1 cellular context compared by ENCODE assay signal in genomic region chr10:68301790-68302502, GRCh38.
TF ChIP-seq lines count a peak whose summit lies in the region.

No MANE protein-coding gene starts in this region.

TF ChIP-seq in HepG2, 621 proteins besides CTCF, POLR2A, EP300 and RAD21 (continued from another document):
- TF ChIP-seq ZNF318 (CRISPR knock-in tag; IDR thresholded peaks at IDR 0.05) (no peak), ZNF549 (CRISPR knock-in tag; IDR thresholded peaks at IDR 0.05) (peak; percentile 71; the same call in 1 of the 2 replicates), STAG1 (CRISPR knock-in tag; IDR thresholded peaks at IDR 0.05) (peak; percentile 70), PPARG (CRISPR knock-in tag; conservative IDR thresholded peaks at IDR 0.05) (peak; percentile 69; the same call in 1 of the 2 replicates), SMC3 (IDR thresholded peaks at IDR 0.05; ENCODE audit: low read length) (peak; percentile 58), GATA4 (IDR thresholded peaks at IDR 0.05; ENCODE audit: borderline replicate concordance, low read depth) (no peak), RARA (CRISPR knock-in tag; IDR thresholded peaks at IDR 0.05) (no peak), BORCS8-MEF2B (CRISPR knock-in tag; IDR thresholded peaks at IDR 0.05) (no peak), FOXK2 (IDR thresholded peaks at IDR 0.05) (no peak), PAWR (CRISPR knock-in tag; IDR thresholded peaks at IDR 0.05; ENCODE audit: borderline replicate concordance) (no peak), TEAD3 (CRISPR knock-in tag; optimal IDR thresholded peaks at IDR 0.05; ENCODE audit: borderline replicate concordance) (peak; percentile 21), ZNF160 (CRISPR knock-in tag; IDR thresholded peaks at IDR 0.05) (no peak)
